In the genomic region with DNA sequence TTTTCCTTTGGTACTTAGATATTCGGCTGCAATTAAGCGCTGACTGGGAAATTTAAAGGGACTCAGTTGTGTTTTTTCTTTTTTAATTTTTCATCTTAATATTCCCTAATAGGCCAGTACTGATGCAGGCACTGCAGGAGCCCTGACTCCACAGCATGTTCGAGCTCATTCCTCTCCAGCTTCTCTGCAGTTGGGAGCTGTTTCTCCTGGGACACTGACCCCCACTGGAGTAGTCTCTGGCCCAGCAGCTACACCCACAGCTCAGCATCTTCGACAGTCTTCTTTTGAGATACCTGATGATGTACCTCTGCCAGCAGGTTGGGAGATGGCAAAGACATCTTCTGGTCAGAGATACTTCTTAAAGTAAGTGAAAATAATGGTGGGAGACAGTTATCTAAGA, we compare ENCODE assay signal across 15 cellular contexts. TPM values are rescaled to one million over a fixed set of nuclear protein-coding genes. Genes with fewer than 3 reads are reported as not detected.
DNase-seq lines count a peak whose midpoint lies in the region; ATAC-seq, FAIRE-seq and TF ChIP-seq lines count a peak whose summit lies in the region.
"Had no signal": no experiment of that assay in that cellular context is flagged by ENCODE, and none has a peak within 500 bp of the region (broad histone marks: within the 10 kb centered on the region; RNA-seq: fewer than 3 reads in every experiment).

No MANE protein-coding gene starts in this region.

- no peak overlapping the region for H3K9ac ChIP-seq in HUES64 (ENCODE audit: low read depth, low read length)

- FAIRE-seq in A549 (lab: Jason Lieb, UNC) = no peak
- FAIRE-seq: colon had no signal

- no peak for TF ChIP-seq CTCF in A549 (IDR thresholded peaks at IDR 0.05)
- TF ChIP-seq CTCF in endothelial cell (IDR thresholded peaks at IDR 0.05; ENCODE audit: unreplicated experiment) = no peak
- TF ChIP-seq CTCF in neural crest cell (conservative IDR thresholded peaks at IDR 0.05) = no peak
- TF ChIP-seq CTCF in left lung (IDR thresholded peaks at IDR 0.05) = no peak

- H3K4me3 Mint-ChIP-seq in endothelial cell (ENCODE audit: unreplicated experiment) (peak overlapping the region; percentile 53), neural crest cell (peak overlapping the region; percentile 73)
- H3K4me3 Mint-ChIP-seq in activated T-cell treated with anti-CD3 and anti-CD28 coated beads, Interleukin-2, amount 50 U/mL, for 24 hours = no peak overlapping the region
- H3K4me3 Mint-ChIP-seq: activated CD8-positive, alpha-beta T cell treated with anti-CD3 and anti-CD28 coated beads, Interleukin-2, amount 10 ng/mL, durations not matched to agents 7 days and 5 days; naive thymus-derived CD8-positive, alpha-beta T cell had no signal

- intact Hi-C loops in left lung (cut with DNase I) = no loop called here

- peak in 1 of 2 experiments; percentile 13 for DNase-seq in A549 (ENCODE audit: low read depth in 1 of 2, low spot score in 1 of 2)
- DNase-seq in endothelial cell (ENCODE audit: low spot score) = no peak
- DNase-seq in neural crest cell (ENCODE audit: low read depth, low spot score) = no peak
- no peak for DNase-seq in left lung
- no peak for DNase-seq in activated T-cell treated with anti-CD3 and anti-CD28 coated beads, Interleukin-2, amount 50 U/mL, for 24 hours
- no peak for DNase-seq in activated T-cell treated with anti-CD3 and anti-CD28 coated beads for 4 hours
- no peak for DNase-seq in NOMO-1 (lab: John Stamatoyannopoulos, UW; ENCODE audit: unreplicated experiment in 2 of 2)
- DNase-seq: activated CD8-positive, alpha-beta T cell treated with anti-CD3 and anti-CD28 coated beads, Interleukin-2, amount 10 ng/mL, durations not matched to agents 7 days and 5 days; kidney; naive thymus-derived CD8-positive, alpha-beta T cell; Right ventricle myocardium superior; stimulated activated CD4-positive, alpha-beta T cell treated with anti-CD3 and anti-CD28 coated beads, Interleukin-12 subunit alpha, Interleukin-12 subunit beta, amount 100 ng/mL, for 4 hours had no signal

- H3K36me3 Mint-ChIP-seq in endothelial cell (ENCODE audit: low read depth, unreplicated experiment) (peaks cover 28% of the 10 kb centered on the region), neural crest cell (ENCODE audit: low read depth) (no peaks in the 10 kb centered on the region)
- peaks cover 2% of the 10 kb centered on the region for H3K36me3 Mint-ChIP-seq in activated T-cell treated with anti-CD3 and anti-CD28 coated beads, Interleukin-2, amount 50 U/mL, for 24 hours (ENCODE audit: low read depth)

- H3K27me3 ChIP-seq in HUES64 (ENCODE audit: insufficient read depth, low read length) = no peaks in the 10 kb centered on the region
- H3K27me3 ChIP-seq in left lung = peaks cover 0 to 70% of the 10 kb centered on the region in 2 donors
- H3K27me3 ChIP-seq: tibial nerve had no signal

- H3K9me3 Mint-ChIP-seq in endothelial cell (ENCODE audit: unreplicated experiment) (no peaks in the 10 kb centered on the region), neural crest cell (no peaks in the 10 kb centered on the region)
- H3K9me3 Mint-ChIP-seq in activated T-cell treated with anti-CD3 and anti-CD28 coated beads, Interleukin-2, amount 50 U/mL, for 24 hours = no peaks in the 10 kb centered on the region
- H3K9me3 Mint-ChIP-seq: naive thymus-derived CD8-positive, alpha-beta T cell had no signal

- TF ChIP-seq RAD21 in A549 (conservative IDR thresholded peaks at IDR 0.05 in 1 of 2, IDR thresholded peaks at IDR 0.05 in 1 of 2) = no peak

- H3K4me1 ChIP-seq in A549 = peaks cover 61% of the 10 kb centered on the region
- H3K4me1 ChIP-seq in HUES64 (ENCODE audit: insufficient read depth, low read length) = peaks cover 70% of the 10 kb centered on the region
- H3K4me1 ChIP-seq in left lung = peaks cover 33 to 41% of the 10 kb centered on the region in 2 donors

- POLR2A ChIA-PET in A549 (lab: Yijun Ruan, JAX) = no interaction called here

- H3K9me3 ChIP-seq in A549 = no peaks in the 10 kb centered on the region
- H3K9me3 ChIP-seq in HUES64 (ENCODE audit: insufficient read depth, low read depth, low read length) = no peaks in the 10 kb centered on the region
- no peaks in the 10 kb centered on the region for H3K9me3 ChIP-seq in left lung
- H3K9me3 ChIP-seq: tibial nerve had no signal

- no peak overlapping the region for H3K27ac Mint-ChIP-seq in endothelial cell (ENCODE audit: unreplicated experiment)
- no peak overlapping the region for H3K27ac Mint-ChIP-seq in neural crest cell (ENCODE audit: unreplicated experiment)
- no peak overlapping the region for H3K27ac Mint-ChIP-seq in activated T-cell treated with anti-CD3 and anti-CD28 coated beads, Interleukin-2, amount 50 U/mL, for 24 hours
- H3K27ac Mint-ChIP-seq: activated CD8-positive, alpha-beta T cell treated with anti-CD3 and anti-CD28 coated beads, Interleukin-2, amount 10 ng/mL, durations not matched to agents 7 days and 5 days had no signal

- H3K36me3 ChIP-seq in HUES64 (ENCODE audit: insufficient read depth, low read length) (peaks cover 29% of the 10 kb centered on the region), left lung (no peaks in the 10 kb centered on the region)
- H3K36me3 ChIP-seq: tibial nerve had no signal

- peak overlapping the region; percentile 74 to 99 for H3K27ac ChIP-seq in A549
- H3K27ac ChIP-seq in HUES64 (ENCODE audit: low read depth, low read length) = no peak overlapping the region
- peak overlapping the region in 1 of 2 donors; percentile 98 for H3K27ac ChIP-seq in left lung

- TF ChIP-seq EP300 in A549 (IDR thresholded peaks at IDR 0.05) = no peak

- H3K4me1 Mint-ChIP-seq in endothelial cell (ENCODE audit: unreplicated experiment) (peaks cover 29% of the 10 kb centered on the region), neural crest cell (peaks cover 70% of the 10 kb centered on the region)
- H3K4me1 Mint-ChIP-seq in activated T-cell treated with anti-CD3 and anti-CD28 coated beads, Interleukin-2, amount 50 U/mL, for 24 hours (ENCODE audit: low read depth) = peaks cover 17% of the 10 kb centered on the region

- H3K4me2 ChIP-seq in A549 = peak overlapping the region; percentile 84

- ATAC-seq in A549 (no peak), left lung (no peak)
- ATAC-seq: activated CD8-positive, alpha-beta T cell treated with anti-CD3 and anti-CD28 coated beads, Interleukin-2, amount 10 ng/mL, durations not matched to agents 7 days and 5 days; naive thymus-derived CD8-positive, alpha-beta T cell had no signal

- H3K4me3 ChIP-seq in A549 = peak overlapping the region; percentile 90; the same call in 2 of the 3 replicates
- 0 out of 2 replicates have a peak overlapping the region, but pooled peaks have one; percentile 13 for H3K4me3 ChIP-seq in HUES64 (ENCODE audit: low read length)
- no peak overlapping the region for H3K4me3 ChIP-seq in left lung

- CTCF ChIA-PET in A549 (lab: Yijun Ruan, JAX) = no interaction called here

- H3K27me3 Mint-ChIP-seq in endothelial cell (ENCODE audit: unreplicated experiment) (peaks cover 7% of the 10 kb centered on the region), neural crest cell (ENCODE audit: low read depth) (peaks cover 3% of the 10 kb centered on the region)
- peaks cover 55% of the 10 kb centered on the region for H3K27me3 Mint-ChIP-seq in activated T-cell treated with anti-CD3 and anti-CD28 coated beads, Interleukin-2, amount 50 U/mL, for 24 hours

- no peak for TF ChIP-seq POLR2A in A549 (IDR thresholded peaks at IDR 0.05; ENCODE audit: low read length)

- WGBS in A549 (ENCODE audit: missing lambda C conversion rate) = 11% methylated on average over 4 of the region's 4 CpGs
- WGBS in HUES64 = 68% methylated on average over 4 of the region's 4 CpGs

TF ChIP-seq in A549, 52 proteins besides CTCF, POLR2A, EP300 and RAD21 (continues in another document):
- TF ChIP-seq, protein P1, sequence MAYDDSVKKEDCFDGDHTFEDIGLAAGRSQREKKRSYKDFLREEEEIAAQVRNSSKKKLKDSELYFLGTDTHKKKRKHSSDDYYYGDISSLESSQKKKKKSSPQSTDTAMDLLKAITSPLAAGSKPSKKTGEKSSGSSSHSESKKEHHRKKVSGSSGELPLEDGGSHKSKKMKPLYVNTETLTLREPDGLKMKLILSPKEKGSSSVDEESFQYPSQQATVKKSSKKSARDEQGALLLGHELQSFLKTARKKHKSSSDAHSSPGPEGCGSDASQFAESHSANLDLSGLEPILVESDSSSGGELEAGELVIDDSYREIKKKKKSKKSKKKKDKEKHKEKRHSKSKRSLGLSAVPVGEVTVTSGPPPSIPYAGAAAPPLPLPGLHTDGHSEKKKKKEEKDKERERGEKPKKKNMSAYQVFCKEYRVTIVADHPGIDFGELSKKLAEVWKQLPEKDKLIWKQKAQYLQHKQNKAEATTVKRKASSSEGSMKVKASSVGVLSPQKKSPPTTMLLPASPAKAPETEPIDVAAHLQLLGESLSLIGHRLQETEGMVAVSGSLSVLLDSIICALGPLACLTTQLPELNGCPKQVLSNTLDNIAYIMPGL (CRISPR knock-in tag; IDR thresholded peaks at IDR 0.05; ENCODE audit: borderline replicate concordance) = no peak
- TF ChIP-seq HOXB13 (CRISPR knock-in tag; IDR thresholded peaks at IDR 0.05; ENCODE audit: low read depth) = no peak
- no peak for TF ChIP-seq EHMT2 (IDR thresholded peaks at IDR 0.05; ENCODE audit: low read depth)
- no peak for TF ChIP-seq ESRRA (IDR thresholded peaks at IDR 0.05; ENCODE audit: borderline replicate concordance, low read length)
- TF ChIP-seq ZSCAN20 (CRISPR knock-in tag; IDR thresholded peaks at IDR 0.05) = no peak
- no peak for TF ChIP-seq SMC3 (IDR thresholded peaks at IDR 0.05)
- no peak for TF ChIP-seq EHF (CRISPR knock-in tag; IDR thresholded peaks at IDR 0.05)
- TF ChIP-seq, protein P2, sequence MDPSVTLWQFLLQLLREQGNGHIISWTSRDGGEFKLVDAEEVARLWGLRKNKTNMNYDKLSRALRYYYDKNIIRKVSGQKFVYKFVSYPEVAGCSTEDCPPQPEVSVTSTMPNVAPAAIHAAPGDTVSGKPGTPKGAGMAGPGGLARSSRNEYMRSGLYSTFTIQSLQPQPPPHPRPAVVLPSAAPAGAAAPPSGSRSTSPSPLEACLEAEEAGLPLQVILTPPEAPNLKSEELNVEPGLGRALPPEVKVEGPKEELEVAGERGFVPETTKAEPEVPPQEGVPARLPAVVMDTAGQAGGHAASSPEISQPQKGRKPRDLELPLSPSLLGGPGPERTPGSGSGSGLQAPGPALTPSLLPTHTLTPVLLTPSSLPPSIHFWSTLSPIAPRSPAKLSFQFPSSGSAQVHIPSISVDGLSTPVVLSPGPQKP (IDR thresholded peaks at IDR 0.05; ENCODE audit: low read depth, low read length) = no peak

RNA-seq across cellular contexts. Expression of a gene that starts 3.8 kb away (rescaled TPM):
- polyA plus RNA-seq in A549 (2011; rRNA removed) = 48.0 and 73.6 TPM in 2 replicates
- 23.1 and 30.4 TPM in 2 replicates for polyA plus RNA-seq in A549 (2012; cell fraction: cytosol; rRNA removed)
- 25.1 and 25.8 TPM in 2 replicates for polyA plus RNA-seq in A549 (2012; cell fraction: nucleus; rRNA removed)
- polyA plus RNA-seq in A549 (2017; fragmentation: RNase III; extraction: RNeasy Plus Mini Kit Qiagen cat#74134 plus additional on column Dnase treatment) = 36.4 to 40.4 TPM (median 39.6 TPM) in 3 replicates
- 140 and 142 TPM in 2 replicates for polyA minus RNA-seq in A549 (2011; rRNA and poly(A)+ RNA removed)
- 99.2 TPM for polyA plus RNA-seq in HUES64 (2013, experiment 1 of 2)
- polyA plus RNA-seq in HUES64 (2013, experiment 2 of 2) = 111 TPM
- total RNA-seq in endothelial cell (ENCODE audit: unreplicated experiment) = 158 TPM
- total RNA-seq in neural crest cell = 138 and 142 TPM in 2 replicates
- 100 to 1,000 TPM; 105 to 165 TPM for total RNA-seq in left lung
- total RNA-seq: activated CD8-positive, alpha-beta T cell treated with anti-CD3 and anti-CD28 coated beads, Interleukin-2, amount 10 ng/mL, durations not matched to agents 7 days and 5 days; naive thymus-derived CD8-positive, alpha-beta T cell had no signal
- polyA plus RNA-seq: naive thymus-derived CD8-positive, alpha-beta T cell had no signal

Comparison
In these comparisons a context has a peak if more than half of its experiments do, and no peak if none do; other contexts are left out.
1. H3K4me3 ChIP-seq: peak in A549 (single experiment) and HUES64 (single experiment); none in left lung (0 of 2).